24 cellular contexts compared by ENCODE assay signal in genomic region chr7:101166603-101166908, GRCh38. TPM values are rescaled to one million over a fixed set of nuclear protein-coding genes. Genes with fewer than 3 reads are reported as not detected.
DNase-seq lines count a peak whose midpoint lies in the region; ATAC-seq, FAIRE-seq and TF ChIP-seq lines count a peak whose summit lies in the region.
"Had no signal": no experiment of that assay in that cellular context is flagged by ENCODE, and none has a peak within 500 bp of the region (broad histone marks: within the 10 kb centered on the region; RNA-seq: fewer than 3 reads in every experiment).

No MANE protein-coding gene starts in this region.

- TF ChIP-seq POLR2A in HCT116 (IDR thresholded peaks at IDR 0.05; ENCODE audit: borderline replicate concordance, extremely low read depth, insufficient read depth, insufficient read length) = no peak

- H3K9me3 Mint-ChIP-seq in central memory CD8-positive, alpha-beta T cell = no peaks in the 10 kb centered on the region
- no peaks in the 10 kb centered on the region for H3K9me3 Mint-ChIP-seq in nephron progenitor cell
- H3K9me3 Mint-ChIP-seq: stimulated activated naive CD8-positive, alpha-beta T cell treated with anti-CD3 and anti-CD28 coated beads, Interleukin-15, Interleukin-2, amounts not matched to agents 100 ng/mL and 50 ng/mL, for 24 hours had no signal

- 0 out of 2 replicates have a peak, but pooled peaks cover 7% of the 10 kb centered on the region for H3K79me2 ChIP-seq in HCT116 (ENCODE audit: insufficient read depth, low read length)

- peaks cover 51 to 93% of the 10 kb centered on the region in 2 experiments for H3K4me1 ChIP-seq in HCT116 (ENCODE audit: control insufficient read depth in 1 of 2, insufficient read depth in 2 of 2, low read length in 2 of 2)

- DNase-seq in AG04450 (ENCODE audit: low read depth, low spot score) (no peak), HCT116 (ENCODE audit: low read depth, low spot score) (no peak), nephron progenitor cell (no peak), D721Med (ENCODE audit: insufficient read length, low spot score) (no peak), posterior vena cava (ENCODE audit: low spot score) (no peak), HCEC 1CT (no peak)
- no peak for DNase-seq in central memory CD8-positive, alpha-beta T cell (ENCODE audit: low spot score in 2 of 2)
- DNase-seq: activated CD4-positive, alpha-beta T cell treated with anti-CD3 and anti-CD28 coated beads for 36 hours; activated gamma-delta T cell treated with Interleukin-2 at 50 U/mL for 16 hours; amygdala; Calu3; effector CD8-positive, alpha-beta T cell; heart left ventricle; mammary epithelial cell; NCI-H1436; upper lobe of right lung had no signal

- H3K9me3 ChIP-seq in AG04450 (ENCODE audit: control insufficient read depth, insufficient read depth, low read length) (no peaks in the 10 kb centered on the region; the same call in 1 of the 2 replicates), HCT116 (ENCODE audit: control insufficient read depth in 1 of 2, insufficient read depth in 1 of 2, low read depth in 1 of 2, low read length in 2 of 2) (no peaks in the 10 kb centered on the region)
- H3K9me3 ChIP-seq: heart left ventricle, neutrophil, right atrium auricular region, upper lobe of right lung had no signal

- peak overlapping the region; percentile 36 for H3K4me3 ChIP-seq in AG04450 (ENCODE audit: low read depth, low read length)
- peak overlapping the region; percentile 53 to 78 for H3K4me3 ChIP-seq in HCT116 (replicated peaks in 1 of 2; ENCODE audit: low read depth in 1 of 2, low read length in 2 of 2)
- H3K4me3 ChIP-seq: upper lobe of right lung had no signal

- H4K20me1 ChIP-seq in HCT116 (ENCODE audit: insufficient read depth) = no peaks in the 10 kb centered on the region

- RAD21 ChIA-PET in HCT116 (lab: Charles Lee; ENCODE audit: low non-redundant PET in 1 of 2, low total read pairs in 2 of 2, uncharacterized antibody in 2 of 2, unreplicated experiment in 2 of 2) = interaction anchor here in 1 of 2 experiments (0.6 kb wide), 1 partner anchor 21 kb away, joined by 6 read pairs; no protein-coding TSS in a partner anchor

- no peak overlapping the region for H3K4me3 Mint-ChIP-seq in central memory CD8-positive, alpha-beta T cell
- peak overlapping the region; percentile 71 for H3K4me3 Mint-ChIP-seq in nephron progenitor cell

- CTCF ChIA-PET in AG04450 (lab: Charles Lee) (interaction anchor here (0.9 kb wide), 1 partner anchor 10 kb away, joined by 3 read pairs; no protein-coding TSS in a partner anchor), HCT116 (lab: Charles Lee) (interaction anchor here (3.0 kb wide), 1 partner anchor 22 kb away, joined by 16 read pairs; no protein-coding TSS in a partner anchor)

- ATAC-seq in HCT116 (no peak), HG03460 (IDR thresholded peaks at IDR 0.05; ENCODE audit: unreplicated experiment) (no peak)
- no peak for ATAC-seq in central memory CD8-positive, alpha-beta T cell (replicated peaks; ENCODE audit: extremely low read depth, poor library complexity, severe bottlenecking)
- ATAC-seq: activated CD4-positive, alpha-beta T cell treated with anti-CD3 and anti-CD28 coated beads for 36 hours; heart left ventricle; upper lobe of right lung had no signal

- FAIRE-seq in D721Med (lab: Jason Lieb, UNC) = no peak
- FAIRE-seq: GM19239 had no signal

- no peaks in the 10 kb centered on the region for H3K9me2 ChIP-seq in HCT116 (ENCODE audit: insufficient read depth)

- POLR2A ChIA-PET in AG04450 (lab: Yijun Ruan, JAX) = no interaction called here
- POLR2A ChIA-PET in HCT116 (lab: Charles Lee) = interaction anchor here (0.7 to 1.2 kb wide), 3 partner anchors 14 to 292 kb away, joined by 3 to 4 read pairs (median 3); partner anchors contain the start of genes SRRT and UFSP1

- peaks cover 25% of the 10 kb centered on the region for H3K36me3 Mint-ChIP-seq in central memory CD8-positive, alpha-beta T cell (ENCODE audit: insufficient read depth)
- H3K36me3 Mint-ChIP-seq in nephron progenitor cell (ENCODE audit: low read depth) = no peaks in the 10 kb centered on the region

- H3K36me3 ChIP-seq in HCT116 (ENCODE audit: control insufficient read depth in 1 of 2, insufficient read depth in 2 of 2, low read length in 2 of 2) = no peaks in the 10 kb centered on the region
- H3K36me3 ChIP-seq: heart left ventricle, neutrophil, right atrium auricular region, upper lobe of right lung had no signal

- TF ChIP-seq RAD21 in HCT116 (IDR thresholded peaks at IDR 0.05; ENCODE audit: low read depth) = no peak

- TF ChIP-seq CTCF in AG04450 (IDR thresholded peaks at IDR 0.05; ENCODE audit: low read depth, low read length) (no peak), HCT116 (IDR thresholded peaks at IDR 0.05 in 2 of 3, conservative IDR thresholded peaks at IDR 0.05 in 1 of 3; ENCODE audit: borderline replicate concordance in 1 of 3, insufficient read depth in 1 of 3, low read depth in 2 of 3, low read length in 2 of 3) (no peak), nephron progenitor cell (IDR thresholded peaks at IDR 0.05) (no peak), D721Med (IDR thresholded peaks at IDR 0.05; ENCODE audit: insufficient read depth, missing control alignments) (no peak)

- peaks cover 41% of the 10 kb centered on the region for H3K4me1 Mint-ChIP-seq in central memory CD8-positive, alpha-beta T cell
- H3K4me1 Mint-ChIP-seq in nephron progenitor cell = peaks cover 73% of the 10 kb centered on the region

- H3K27me3 Mint-ChIP-seq in central memory CD8-positive, alpha-beta T cell = peaks cover 78% of the 10 kb centered on the region
- peaks cover 93% of the 10 kb centered on the region for H3K27me3 Mint-ChIP-seq in nephron progenitor cell (ENCODE audit: low read depth, poor library complexity)

- H3K27ac ChIP-seq in AG04450 (ENCODE audit: low read depth, low read length) (no peak overlapping the region), HCT116 (ENCODE audit: low read depth, low read length) (no peak overlapping the region)
- H3K27ac ChIP-seq: heart left ventricle, neutrophil, right atrium auricular region, SK-N-MC, upper lobe of right lung had no signal

- no peak overlapping the region for H2AFZ ChIP-seq in HCT116 (ENCODE audit: low read depth, low read length, poor library complexity, severe bottlenecking)

- intact Hi-C loops in HCT116 (cut with micrococcal nuclease) (no loop called here), posterior vena cava (cut with DNase I) (loop anchor here in 1 of 2 donors (10.0 kb wide), 1 partner anchor 108 kb away; no protein-coding TSS in a partner anchor)

- H3K27me3 ChIP-seq in AG04450 (ENCODE audit: control insufficient read depth, insufficient read depth, low read length) (peaks cover 20% of the 10 kb centered on the region), HCT116 (ENCODE audit: insufficient read depth, low read length) (no peaks in the 10 kb centered on the region)

- H3K27ac Mint-ChIP-seq in central memory CD8-positive, alpha-beta T cell (ENCODE audit: low read depth) = peak overlapping the region; percentile 38
- no peak overlapping the region for H3K27ac Mint-ChIP-seq in nephron progenitor cell
- H3K27ac Mint-ChIP-seq: activated CD4-positive, alpha-beta T cell treated with anti-CD3 and anti-CD28 coated beads for 36 hours; stimulated activated naive CD8-positive, alpha-beta T cell treated with anti-CD3 and anti-CD28 coated beads, Interleukin-15, Interleukin-2, amounts not matched to agents 100 ng/mL and 50 ng/mL, for 24 hours had no signal

- peak overlapping the region; percentile 59; the same call in 1 of the 2 replicates for H3K9ac ChIP-seq in HCT116 (ENCODE audit: low read length)

- peak overlapping the region; percentile 80 for H3K4me2 ChIP-seq in HCT116 (ENCODE audit: low read length)

- no TSS peak for BruUV-seq in HCT116 (replicated peaks; lab: Mats Ljungman, UMichigan)

TF ChIP-seq in HCT116, 20 proteins besides CTCF, POLR2A, EP300 and RAD21:
- TF ChIP-seq CBX3 (IDR thresholded peaks at IDR 0.05; ENCODE audit: low read depth) (no peak), ELF1 (IDR thresholded peaks at IDR 0.05; ENCODE audit: borderline replicate concordance, low read depth) (no peak), SP1 (IDR thresholded peaks at IDR 0.05; ENCODE audit: low read depth) (no peak), EZH2phosphoT487 (IDR thresholded peaks at IDR 0.05; ENCODE audit: borderline replicate concordance) (no peak), JUND (IDR thresholded peaks at IDR 0.05) (no peak), FOSL1 (IDR thresholded peaks at IDR 0.05; ENCODE audit: low read depth) (no peak), TCF7L2 (IDR thresholded peaks at IDR 0.05; ENCODE audit: borderline replicate concordance, extremely low read depth, insufficient read depth, insufficient read length) (no peak), MAX (IDR thresholded peaks at IDR 0.05) (no peak)

RNA-seq across cellular contexts. Expression of gene VGF, which starts 1.2 kb away (rescaled TPM):
- 0.16 and 0.38 TPM in 2 replicates for polyA plus RNA-seq in AG04450 (2011; rRNA removed)
- 0.13 and 0.28 TPM in 2 replicates for polyA minus RNA-seq in AG04450 (2011; rRNA and poly(A)+ RNA removed)
- total RNA-seq in HCT116 (2021; ENCODE audit: unreplicated experiment) (43.2 TPM), posterior vena cava (not detected)
- polyA plus RNA-seq in HCT116 (2012) = 23.1 and 30.2 TPM in 2 replicates
- total RNA-seq: right atrium auricular region, upper lobe of right lung had no signal

RNA-seq across cellular contexts. Expression of gene AP1S1, which starts 12.3 kb away (rescaled TPM):
- polyA plus RNA-seq in AG04450 (2011; rRNA removed) = 197 and 227 TPM in 2 replicates
- 93.2 and 93.4 TPM in 2 replicates for polyA minus RNA-seq in AG04450 (2011; rRNA and poly(A)+ RNA removed)
- total RNA-seq in HCT116 (2021; ENCODE audit: unreplicated experiment) (130 TPM), posterior vena cava (10 to 100 TPM; 21.5 to 22.7 TPM)
- polyA plus RNA-seq in HCT116 (2012) = 141 and 168 TPM in 2 replicates

RNA-seq across cellular contexts. Expression of gene NAT16, which starts 13.5 kb away (rescaled TPM):
- 0.02 and 0.05 TPM in 2 replicates for polyA plus RNA-seq in AG04450 (2011; rRNA removed)
- polyA minus RNA-seq in AG04450 (2011; rRNA and poly(A)+ RNA removed) = not detected in 2 replicates
- 2.0 TPM for total RNA-seq in HCT116 (2021; ENCODE audit: unreplicated experiment)
- polyA plus RNA-seq in HCT116 (2012) = 3.4 and 3.6 TPM in 2 replicates
- not detected for total RNA-seq in posterior vena cava
- total RNA-seq: activated CD4-positive, alpha-beta T cell treated with anti-CD3 and anti-CD28 coated beads for 36 hours; Calu3; HT1080; kidney epithelial cell; mammary epithelial cell; right atrium auricular region; upper lobe of right lung had no signal
- polyA plus RNA-seq: heart left ventricle, mammary epithelial cell had no signal

RNA-seq across cellular contexts. Expression of gene MOGAT3, which starts 34.3 kb away (rescaled TPM):
- polyA plus RNA-seq in AG04450 (2011; rRNA removed) = not detected in 2 replicates
- polyA minus RNA-seq in AG04450 (2011; rRNA and poly(A)+ RNA removed) = not detected in 2 replicates
- total RNA-seq in HCT116 (2021; ENCODE audit: unreplicated experiment) = not detected
- polyA plus RNA-seq in HCT116 (2012) = 0.04 TPM in 1 of 2 replicates, not detected in the other
- total RNA-seq in posterior vena cava = not detected
- total RNA-seq: activated CD4-positive, alpha-beta T cell treated with anti-CD3 and anti-CD28 coated beads for 36 hours; Calu3; heart left ventricle; kidney epithelial cell; mammary epithelial cell; right atrium auricular region; upper lobe of right lung had no signal
- polyA plus RNA-seq: heart left ventricle, mammary epithelial cell had no signal

RNA-seq across cellular contexts. Expression of gene SERPINE1, which starts 39.7 kb away (rescaled TPM):
- polyA plus RNA-seq in AG04450 (2011; rRNA removed) = 356 and 417 TPM in 2 replicates
- 363 and 484 TPM in 2 replicates for polyA minus RNA-seq in AG04450 (2011; rRNA and poly(A)+ RNA removed)
- 12.8 TPM for total RNA-seq in HCT116 (2021; ENCODE audit: unreplicated experiment)
- polyA plus RNA-seq in HCT116 (2012) = 32.8 and 45.4 TPM in 2 replicates
- 100 to 1,000 TPM in 1 of 2 donors, 10 to 100 TPM in 1; 77.3 to 240 TPM for total RNA-seq in posterior vena cava

Comparison
In these comparisons a context has a peak if more than half of its experiments do, and no peak if none do; other contexts are left out.
1. RNA of gene VGF, which starts 1.2 kb away (total RNA-seq): 43.2 TPM in HCT116 (single experiment); not detected in posterior vena cava; every median in the first group is over 10 times any median in the second.